ENCODE assay signal across 9 cellular contexts in genomic region chrX:54923376-54923775, GRCh38.
"Had no signal": no experiment of that assay in that cellular context is flagged by ENCODE, and none has a peak within 500 bp of the region (broad histone marks: within the 10 kb centered on the region; RNA-seq: fewer than 3 reads in every experiment).

No MANE protein-coding gene starts in this region.

- DNase-seq: H9, HCEC 1CT, IMR-90, KG1 had no signal

- H3K9me3 Mint-ChIP-seq: GM23338 had no signal

- H3K27ac Mint-ChIP-seq: GM23338, H9 had no signal

- ATAC-seq: GM23338, K562 had no signal

- H3K4me2 ChIP-seq: GM23338 had no signal

- FAIRE-seq: H1, H54, K562 had no signal

- H3K4me3 ChIP-seq: GM23338, K562 had no signal

- H3K4me1 Mint-ChIP-seq: GM23338 had no signal

- H3K27ac ChIP-seq: HL-60 had no signal

- H3K4me3 Mint-ChIP-seq: GM23338, H9 had no signal

- H2AFZ ChIP-seq: GM23338 had no signal
